In genomic region chr2:230987137-230988020, GRCh38 we compare ENCODE assay signal across 1 cellular context.
TF ChIP-seq lines count a peak whose summit lies in the region.

No MANE protein-coding gene starts in this region.

TF ChIP-seq in HEK293, 187 proteins besides CTCF, POLR2A, EP300 and RAD21 (continued from another document and continues in another):
- no peak for TF ChIP-seq ZBTB6 (tag by site-specific recombination; IDR thresholded peaks at IDR 0.05)
- peak; percentile 92 for TF ChIP-seq ZEB2 (tag by site-specific recombination; IDR thresholded peaks at IDR 0.05)
- TF ChIP-seq ZXDB (tag by site-specific recombination; IDR thresholded peaks at IDR 0.05): 0 out of 2 replicates have a peak, but pooled peaks have one; percentile 33
- TF ChIP-seq SP7 (tag by site-specific recombination; IDR thresholded peaks at IDR 0.05): peak; percentile 35
- 0 out of 2 replicates have a peak, but pooled peaks have one; percentile 24 for TF ChIP-seq ZNF692 (tag by site-specific recombination; IDR thresholded peaks at IDR 0.05)
- TF ChIP-seq ZNF449 (tag by site-specific recombination; IDR thresholded peaks at IDR 0.05): no peak
- TF ChIP-seq ZNF2 (tag by site-specific recombination; IDR thresholded peaks at IDR 0.05): 0 out of 2 replicates have a peak, but pooled peaks have one; percentile 42
- peak; percentile 34; the same call in 1 of the 2 replicates for TF ChIP-seq ZSCAN30 (tag by site-specific recombination; IDR thresholded peaks at IDR 0.05)
- TF ChIP-seq ZBTB20 (tag by site-specific recombination; IDR thresholded peaks at IDR 0.05): no peak
- TF ChIP-seq ZNF660 (tag by site-specific recombination; IDR thresholded peaks at IDR 0.05): peak; percentile 69; the same call in 1 of the 2 replicates
- TF ChIP-seq KLF16 (tag by site-specific recombination; IDR thresholded peaks at IDR 0.05): 0 out of 2 replicates have a peak, but pooled peaks have one; percentile 33
- TF ChIP-seq ZSCAN16 (tag by site-specific recombination; IDR thresholded peaks at IDR 0.05): no peak
- TF ChIP-seq ZNF24 (tag by site-specific recombination; IDR thresholded peaks at IDR 0.05): 0 out of 2 replicates have a peak, but pooled peaks have one; percentile 22
- TF ChIP-seq GFI1B (tag by site-specific recombination; IDR thresholded peaks at IDR 0.05): no peak
- TF ChIP-seq ZNF138 (tag by site-specific recombination; IDR thresholded peaks at IDR 0.05; ENCODE audit: borderline replicate concordance): no peak
- TF ChIP-seq KLF17 (tag by site-specific recombination; IDR thresholded peaks at IDR 0.05): peak; percentile 27; the same call in 1 of the 2 replicates
- no peak for TF ChIP-seq ZNF221 (tag by site-specific recombination; IDR thresholded peaks at IDR 0.05; ENCODE audit: borderline replicate concordance)
- peak; percentile 60 for TF ChIP-seq ZBTB48 (tag by site-specific recombination; IDR thresholded peaks at IDR 0.05)
- TF ChIP-seq ZNF580 (tag by site-specific recombination; IDR thresholded peaks at IDR 0.05): no peak
- no peak for TF ChIP-seq ZNF549 (tag by site-specific recombination; IDR thresholded peaks at IDR 0.05)
- peak; percentile 70 for TF ChIP-seq GLIS1 (tag by site-specific recombination; IDR thresholded peaks at IDR 0.05)
- no peak for TF ChIP-seq ZNF133 (tag by site-specific recombination; IDR thresholded peaks at IDR 0.05)
- no peak for TF ChIP-seq PATZ1 (tag by site-specific recombination; IDR thresholded peaks at IDR 0.05)
- no peak for TF ChIP-seq ZNF211 (tag by site-specific recombination; IDR thresholded peaks at IDR 0.05; ENCODE audit: low read depth)
- TF ChIP-seq ZNF596 (tag by site-specific recombination; IDR thresholded peaks at IDR 0.05): no peak
- TF ChIP-seq ZNF514 (tag by site-specific recombination; IDR thresholded peaks at IDR 0.05): no peak
- TF ChIP-seq ZNF747 (tag by site-specific recombination; IDR thresholded peaks at IDR 0.05): no peak
- TF ChIP-seq SCRT1 (tag by site-specific recombination; IDR thresholded peaks at IDR 0.05; ENCODE audit: borderline replicate concordance): peak; percentile 72; the same call in 1 of the 2 replicates
- peak; percentile 41 for TF ChIP-seq ZBTB17 (tag by site-specific recombination; IDR thresholded peaks at IDR 0.05)
- no peak for TF ChIP-seq TSHZ1 (tag by site-specific recombination; IDR thresholded peaks at IDR 0.05; ENCODE audit: borderline replicate concordance)
- no peak for TF ChIP-seq REST (tag by site-specific recombination; IDR thresholded peaks at IDR 0.05)
- TF ChIP-seq ZNF585B (tag by site-specific recombination; IDR thresholded peaks at IDR 0.05): no peak
- TF ChIP-seq ZFP37 (tag by site-specific recombination; IDR thresholded peaks at IDR 0.05): 0 out of 2 replicates have a peak, but pooled peaks have one; percentile 43
- TF ChIP-seq SCRT2 (tag by site-specific recombination; IDR thresholded peaks at IDR 0.05): peak; percentile 96
- TF ChIP-seq ZNF624 (tag by site-specific recombination; IDR thresholded peaks at IDR 0.05): no peak
- no peak for TF ChIP-seq ZNF169 (tag by site-specific recombination; IDR thresholded peaks at IDR 0.05)
- TF ChIP-seq ZNF518A (tag by site-specific recombination; conservative IDR thresholded peaks at IDR 0.05; ENCODE audit: low read depth): 0 out of 2 replicates have a peak, but pooled peaks have one; percentile 21
- TF ChIP-seq GLIS2 (tag by site-specific recombination; IDR thresholded peaks at IDR 0.05): 0 out of 2 replicates have a peak, but pooled peaks have one; percentile 27
